14 cellular contexts compared by ENCODE assay signal in the genomic region with DNA sequence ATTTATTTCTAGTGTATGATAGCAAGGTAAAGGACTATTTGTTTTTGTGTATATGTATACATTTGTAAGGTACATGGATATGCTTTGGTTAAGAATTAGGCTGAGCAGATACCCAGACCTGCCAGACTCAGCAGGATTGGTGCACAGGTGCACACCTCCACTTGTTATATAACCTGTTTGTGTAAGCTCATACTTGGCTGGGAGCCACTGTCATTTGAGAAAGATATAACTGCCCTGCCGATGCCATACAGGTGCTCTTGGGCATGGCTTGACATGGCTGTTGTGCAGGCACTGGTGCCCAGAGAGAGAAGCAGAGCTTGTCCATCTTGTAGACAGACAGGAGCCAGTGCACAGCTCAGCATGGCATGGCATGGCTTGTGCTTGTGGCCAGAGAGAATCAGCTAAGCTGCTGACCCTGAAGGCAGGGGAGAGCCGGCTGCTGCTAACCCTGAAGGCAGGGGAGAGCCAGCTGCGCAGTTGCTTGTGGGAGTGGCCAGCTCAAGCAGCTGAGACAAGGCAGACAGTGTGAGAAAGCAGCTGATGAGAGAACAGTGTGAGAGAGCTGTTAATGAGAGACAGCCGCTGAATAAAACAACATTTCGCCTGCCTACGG.
DNase-seq lines count a peak whose midpoint lies in the region; ATAC-seq and TF ChIP-seq lines count a peak whose summit lies in the region.
"Had no signal": no experiment of that assay in that cellular context is flagged by ENCODE, and none has a peak within 500 bp of the region (broad histone marks: within the 10 kb centered on the region; RNA-seq: fewer than 3 reads in every experiment).

No MANE protein-coding gene starts in this region.

- H3K4me3 Mint-ChIP-seq in activated naive CD8-positive, alpha-beta T cell treated with anti-CD3 and anti-CD28 coated beads for 36 hours, result no peak overlapping the region
- H3K4me3 Mint-ChIP-seq: activated CD4-positive, alpha-beta T cell treated with anti-CD3 and anti-CD28 coated beads for 36 hours had no signal

- peaks cover 14% of the 10 kb centered on the region for H3K4me1 Mint-ChIP-seq in activated naive CD8-positive, alpha-beta T cell treated with anti-CD3 and anti-CD28 coated beads for 36 hours

- H3K9me3 Mint-ChIP-seq in activated naive CD8-positive, alpha-beta T cell treated with anti-CD3 and anti-CD28 coated beads for 36 hours, result peaks cover 3% of the 10 kb centered on the region

- H3K27me3 Mint-ChIP-seq in activated naive CD8-positive, alpha-beta T cell treated with anti-CD3 and anti-CD28 coated beads for 36 hours, result no peaks in the 10 kb centered on the region
- H3K27me3 Mint-ChIP-seq: activated CD4-positive, alpha-beta T cell treated with anti-CD3 and anti-CD28 coated beads for 36 hours had no signal

- no peak overlapping the region for H3K4me3 ChIP-seq in LNCaP clone FGC (ENCODE audit: low read depth, low read length)
- H3K4me3 ChIP-seq: esophagus squamous epithelium, SK-N-MC, smooth muscle cell had no signal

- H3K36me3 Mint-ChIP-seq in activated naive CD8-positive, alpha-beta T cell treated with anti-CD3 and anti-CD28 coated beads for 36 hours, result peaks cover 23% of the 10 kb centered on the region

- no peak overlapping the region for H3K27ac Mint-ChIP-seq in activated naive CD8-positive, alpha-beta T cell treated with anti-CD3 and anti-CD28 coated beads for 36 hours
- H3K27ac Mint-ChIP-seq: activated CD4-positive, alpha-beta T cell treated with anti-CD3 and anti-CD28 coated beads for 36 hours had no signal

- TF ChIP-seq CTCF in LNCaP clone FGC (IDR thresholded peaks at IDR 0.05; ENCODE audit: control insufficient read depth, extremely low read depth, insufficient read depth), result no peak

- DNase-seq in Ammon's horn (ENCODE audit: low spot score) (peak; percentile 75), LNCaP clone FGC (ENCODE audit: low read depth) (peak; percentile 48), NCI-H510A (lab: John Stamatoyannopoulos, UW) (peak; percentile 88), epidermal melanocyte (ENCODE audit: insufficient read length, low spot score) (peak; percentile 29), kidney tubule cell (ENCODE audit: low spot score) (no peak)
- DNase-seq in activated naive CD8-positive, alpha-beta T cell treated with anti-CD3 and anti-CD28 coated beads for 36 hours, result no peak
- DNase-seq: activated CD4-positive, alpha-beta T cell treated with anti-CD3 and anti-CD28 coated beads for 36 hours; central memory CD4-positive, alpha-beta T cell; esophagus squamous epithelium; naive B cell had no signal

- no peak for ATAC-seq in GM21619 (IDR thresholded peaks at IDR 0.05; ENCODE audit: unreplicated experiment)
- no peak for ATAC-seq in HG03457 (IDR thresholded peaks at IDR 0.05; ENCODE audit: unreplicated experiment)
- ATAC-seq: activated CD4-positive, alpha-beta T cell treated with anti-CD3 and anti-CD28 coated beads for 36 hours had no signal

Comparison
In these comparisons a context has a peak if more than half of its experiments do, and no peak if none do; other contexts are left out.
1. DNase-seq: peak in Ammon's horn (single experiment), LNCaP clone FGC (single experiment), NCI-H510A (single experiment) and epidermal melanocyte (single experiment); none in kidney tubule cell (single experiment) and activated naive CD8-positive, alpha-beta T cell treated with anti-CD3 and anti-CD28 coated beads for 36 hours (single experiment).